Comparison of ENCODE assay signal across 1 cellular context in genomic region chr15:66721954-66722353, GRCh38.
TF ChIP-seq lines count a peak whose summit lies in the region.

No MANE protein-coding gene starts in this region.

TF ChIP-seq in IMR-90, 13 proteins besides CTCF, POLR2A, EP300 and RAD21 (continued from another document):
- 0 out of 2 replicates have a peak, but pooled peaks have one; percentile 9 for TF ChIP-seq MAFK (IDR thresholded peaks at IDR 0.05; ENCODE audit: low read depth, low read length)
